ENCODE assay signal across 8 cellular contexts in the genomic region with DNA sequence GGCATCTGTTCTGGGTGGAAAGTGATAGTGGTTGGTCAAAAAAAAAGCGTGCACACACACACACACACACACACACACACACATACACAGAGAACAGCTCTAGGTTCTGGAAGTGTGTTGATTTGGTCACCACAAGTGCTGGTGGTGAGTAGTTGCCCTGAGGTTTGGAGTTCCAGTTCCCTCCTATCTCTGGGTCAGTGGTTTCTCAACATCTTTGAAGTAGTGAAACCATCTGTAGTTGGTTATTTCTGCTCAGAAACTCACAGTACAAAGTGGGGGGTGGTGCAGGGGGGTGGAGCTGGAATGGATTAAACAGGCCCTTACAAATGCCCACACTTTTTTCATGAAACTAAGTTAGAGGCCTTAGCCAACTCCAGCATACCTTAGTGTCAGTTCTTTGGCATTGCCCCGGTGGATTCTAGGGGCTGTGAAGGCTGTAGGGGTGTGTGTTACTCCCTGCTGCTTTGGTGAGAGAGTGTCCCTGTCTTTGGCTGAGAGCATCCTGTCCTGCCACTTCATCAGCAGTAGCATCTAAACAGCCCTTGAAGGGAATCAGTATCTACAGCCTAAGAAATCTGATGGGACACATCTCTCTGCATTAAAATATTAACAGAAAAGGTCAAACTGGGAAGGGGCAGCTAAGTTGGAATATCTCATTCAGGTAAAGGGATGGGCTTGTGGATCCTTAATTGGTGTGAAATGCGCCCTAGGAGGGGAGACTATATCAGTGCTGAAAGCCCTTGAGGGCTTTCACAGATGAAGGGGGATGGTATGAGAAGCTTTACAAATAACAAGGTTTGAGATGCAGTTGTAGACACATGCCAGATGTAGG. TPM values are rescaled to one million over a fixed set of nuclear protein-coding genes. Genes with fewer than 3 reads are reported as not detected.
DNase-seq lines count a peak whose midpoint lies in the region; ATAC-seq, FAIRE-seq and TF ChIP-seq lines count a peak whose summit lies in the region.

No MANE protein-coding gene starts in this region.

- intact Hi-C loops in mammary epithelial cell (cut with micrococcal nuclease), result no loop called here

- peak; percentile 33 for ATAC-seq in GM21825 (IDR thresholded peaks at IDR 0.05; ENCODE audit: unreplicated experiment)

- no peak overlapping the region for H2AFZ ChIP-seq in mammary epithelial cell (ENCODE audit: low read depth, low read length)
- H2AFZ ChIP-seq in parathyroid adenoma, result no peak overlapping the region

- H3K9ac ChIP-seq in mammary epithelial cell (ENCODE audit: insufficient read depth, low read length) (no peak overlapping the region), parathyroid adenoma (no peak overlapping the region)

- no peak overlapping the region for H3K4me2 ChIP-seq in mammary epithelial cell (ENCODE audit: insufficient read depth, low read depth, low read length)
- peak overlapping the region; percentile 41 for H3K4me2 ChIP-seq in parathyroid adenoma (ENCODE audit: low read length)

- no peaks in the 10 kb centered on the region for H3K36me3 ChIP-seq in mammary epithelial cell (ENCODE audit: insufficient read depth, low read length)
- no peaks in the 10 kb centered on the region for H3K36me3 ChIP-seq in parathyroid adenoma (ENCODE audit: control insufficient read depth, insufficient read depth, low read length)

- dilution Hi-C loops in mammary epithelial cell (cut with HindIII; ENCODE audit: low sequenced_read_pairs), result no loop called here

- H3K27ac ChIP-seq in mammary epithelial cell (ENCODE audit: insufficient read depth, low read depth, low read length) (no peak overlapping the region), parathyroid adenoma (no peak overlapping the region)

- H3K79me2 ChIP-seq in mammary epithelial cell (ENCODE audit: insufficient read depth, low read length) (peaks cover 95% of the 10 kb centered on the region), parathyroid adenoma (peaks cover 34% of the 10 kb centered on the region)

- H3K9me3 ChIP-seq in mammary epithelial cell (replicated peaks; ENCODE audit: insufficient read depth, low read length) (no peaks in the 10 kb centered on the region), parathyroid adenoma (ENCODE audit: control insufficient read depth, low read length) (no peaks in the 10 kb centered on the region)

- H4K20me1 ChIP-seq in mammary epithelial cell (ENCODE audit: insufficient read depth, low read length), result no peaks in the 10 kb centered on the region

- in situ Hi-C loops in mammary epithelial cell (cut with MboI; ENCODE audit: low sequenced_read_pairs in 2 of 2), result no loop called here

- FAIRE-seq in GM18507 (lab: Jason Lieb, UNC), result peak; percentile 91

- TF ChIP-seq POLR2A in NB4 (IDR thresholded peaks at IDR 0.05; ENCODE audit: extremely low read depth, insufficient read length), result no peak

- CTCF ChIA-PET in mammary epithelial cell (lab: Charles Lee; ENCODE audit: low non-redundant PET), result no interaction called here

- TF ChIP-seq CTCF in NB4 (IDR thresholded peaks at IDR 0.05; ENCODE audit: low read depth, low read length) (no peak), mammary epithelial cell (conservative IDR thresholded peaks at IDR 0.05 in 1 of 2, IDR thresholded peaks at IDR 0.05 in 1 of 2; ENCODE audit: extremely low read depth in 1 of 2, insufficient read depth in 1 of 2, low read depth in 1 of 2, low read length in 2 of 2) (no peak), parathyroid adenoma (IDR thresholded peaks at IDR 0.05) (no peak)

- H3K27me3 ChIP-seq in mammary epithelial cell (ENCODE audit: insufficient read depth, low read length), result no peaks in the 10 kb centered on the region
- no peaks in the 10 kb centered on the region for H3K27me3 ChIP-seq in parathyroid adenoma (ENCODE audit: control insufficient read depth, insufficient read depth, low read length)

- no TSS peak for BruUV-seq in mammary epithelial cell (replicated peaks; lab: Mats Ljungman, UMichigan)

- no peak overlapping the region for H3K4me3 ChIP-seq in NB4 (ENCODE audit: low read depth, low read length)
- no peak overlapping the region for H3K4me3 ChIP-seq in mammary epithelial cell (replicated peaks in 1 of 3; ENCODE audit: insufficient read depth in 1 of 3, low read depth in 2 of 3, low read length in 3 of 3)
- H3K4me3 ChIP-seq in parathyroid adenoma (ENCODE audit: low read depth, low read length), result no peak overlapping the region

- 36% methylated on average over 3 of the region's 3 CpGs for WGBS in mammary epithelial cell (ENCODE audit: low coverage, missing lambda C conversion rate)

- H3K4me1 ChIP-seq in mammary epithelial cell (ENCODE audit: insufficient read depth, low read length) (peaks cover 51% of the 10 kb centered on the region), parathyroid adenoma (peaks cover 16% of the 10 kb centered on the region)

- DNase-seq in GM18507 (ENCODE audit: extremely low spot score, insufficient read length, low read depth), result no peak
- DNase-seq in NB4 (ENCODE audit: low read depth), result peak; percentile 86
- DNase-seq in mammary epithelial cell, result peak; percentile 88
- no peak for DNase-seq in kidney glomerular epithelial cell (lab: John Stamatoyannopoulos, UW)
- no peak for DNase-seq in DMS79 (lab: John Stamatoyannopoulos, UW)
- no peak for DNase-seq in NCI-H526 treated with DMSO at 0.1 percent for 48 hours (lab: John Stamatoyannopoulos, UW)

RNA-seq across cellular contexts. Expression of a gene that starts 20.6 kb away (rescaled TPM):
- 10 to 100 TPM in 1 of 2 donors, 1 to 10 TPM in 1; 8.7 to 41.0 TPM for total RNA-seq in mammary epithelial cell
- polyA plus RNA-seq in mammary epithelial cell, result 29.2 TPM
- polyA minus RNA-seq in mammary epithelial cell, result 60.6 TPM

Comparison
In these comparisons a context has a peak if more than half of its experiments do, and no peak if none do; other contexts are left out.
1. DNase-seq: peak in NB4 (single experiment) and mammary epithelial cell (single experiment); none in GM18507 (single experiment), kidney glomerular epithelial cell (single experiment), DMS79 (single experiment) and NCI-H526 treated with DMSO at 0.1 percent for 48 hours (single experiment).